Comparison of ENCODE assay signal across 1 cellular context in genomic region chr11:69467196-69467595, GRCh38.
TF ChIP-seq lines count a peak whose summit lies in the region.

No MANE protein-coding gene starts in this region.

TF ChIP-seq in K562, 482 proteins besides CTCF, POLR2A, EP300 and RAD21 (continued from another document):
- TF ChIP-seq ZNF174 (CRISPR knock-in tag; IDR thresholded peaks at IDR 0.05), result no peak
- no peak for TF ChIP-seq ZBTB26 (CRISPR knock-in tag; IDR thresholded peaks at IDR 0.05)
- no peak for TF ChIP-seq CLOCK (CRISPR knock-in tag; IDR thresholded peaks at IDR 0.05; ENCODE audit: borderline replicate concordance)
- TF ChIP-seq ZNF830 (CRISPR knock-in tag; IDR thresholded peaks at IDR 0.05), result no peak
- TF ChIP-seq USF2 (CRISPR knock-in tag; IDR thresholded peaks at IDR 0.05), result no peak
- no peak for TF ChIP-seq ZBTB1 (CRISPR knock-in tag; IDR thresholded peaks at IDR 0.05; ENCODE audit: borderline replicate concordance, low read depth)
- no peak for TF ChIP-seq DNMT1 (IDR thresholded peaks at IDR 0.05)
- no peak for TF ChIP-seq PBX2 (CRISPR knock-in tag; IDR thresholded peaks at IDR 0.05; ENCODE audit: low read depth)
- TF ChIP-seq PBX2 (tag; conservative IDR thresholded peaks at IDR 0.05; ENCODE audit: low read depth), result no peak
- no peak for TF ChIP-seq GATAD2A (IDR thresholded peaks at IDR 0.05)
- TF ChIP-seq ARID3B (CRISPR knock-in tag; IDR thresholded peaks at IDR 0.05; ENCODE audit: borderline replicate concordance), result no peak
- no peak for TF ChIP-seq ZNF609 (CRISPR knock-in tag; IDR thresholded peaks at IDR 0.05; ENCODE audit: borderline replicate concordance)
- no peak for TF ChIP-seq ZNF146 (CRISPR knock-in tag; IDR thresholded peaks at IDR 0.05; ENCODE audit: unreplicated experiment)
- no peak for TF ChIP-seq TCF15 (CRISPR knock-in tag; IDR thresholded peaks at IDR 0.05)
- TF ChIP-seq CC2D1A (IDR thresholded peaks at IDR 0.05), result no peak
TF ChIP-seq in K562: peak in this region for 0.
